19 cellular contexts compared by ENCODE assay signal in the genomic region with DNA sequence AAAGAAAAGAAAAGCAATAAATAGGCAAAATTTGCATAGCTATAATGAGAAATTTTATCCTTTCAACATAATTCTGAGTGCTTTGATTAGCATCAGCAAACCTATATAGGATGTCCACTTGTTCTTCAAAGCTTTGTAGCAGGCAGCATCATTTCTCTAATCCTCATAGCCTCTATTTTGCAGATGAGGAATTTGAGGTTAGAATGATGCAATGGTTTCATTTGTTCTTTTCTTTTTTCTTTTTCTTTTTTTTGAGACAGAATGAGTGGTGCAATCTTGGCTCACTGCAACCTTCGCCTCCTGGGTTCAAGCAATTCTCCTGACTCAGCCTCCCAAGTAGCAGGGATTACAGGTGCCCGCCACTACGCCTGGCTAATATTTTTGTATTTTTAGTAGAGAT.
A peak's percentile ranks its signal among the peaks of the same experiment; 100 is the strongest.
DNase-seq lines count a peak whose midpoint lies in the region; ATAC-seq and TF ChIP-seq lines count a peak whose summit lies in the region.
"Had no signal": no experiment of that assay in that cellular context is flagged by ENCODE, and none has a peak within 500 bp of the region (broad histone marks: within the 10 kb centered on the region; RNA-seq: fewer than 3 reads in every experiment).

No MANE protein-coding gene starts in this region.

- H4K91ac ChIP-seq in IMR-90 (ENCODE audit: insufficient read depth, low read depth, low read length), result no peak overlapping the region

- no peak overlapping the region for H2BK120ac ChIP-seq in IMR-90 (ENCODE audit: low read depth, low read length)

- intact Hi-C loops in IMR-90 (cut with micrococcal nuclease), result no loop called here
- intact Hi-C loops in activated CD4-positive, alpha-beta T cell treated with anti-CD3 and anti-CD28 coated beads for 36 hours (cut with DNase I, micrococcal nuclease), result no loop called here

- in situ Hi-C loops in GM23248 (cut with MboI), result no loop called here
- in situ Hi-C loops in IMR-90 (cut with MboI; ENCODE audit: low sequenced_read_pairs), result no loop called here

- H3K36me3 Mint-ChIP-seq in nephron progenitor cell (ENCODE audit: low read depth), result no peaks in the 10 kb centered on the region
- H3K36me3 Mint-ChIP-seq in activated CD4-positive, alpha-beta T cell treated with anti-CD3 and anti-CD28 coated beads for 36 hours (ENCODE audit: low read depth), result no peaks in the 10 kb centered on the region

- no peak overlapping the region for H3K4ac ChIP-seq in IMR-90 (ENCODE audit: low read depth, low read length)

- no peaks in the 10 kb centered on the region for H3F3A ChIP-seq in GM23248 (ENCODE audit: insufficient read depth)

- no peak overlapping the region for H3K4me3 ChIP-seq in GM23248
- H3K4me3 ChIP-seq in IMR-90 (ENCODE audit: insufficient read depth, low read depth, low read length), result no peak overlapping the region
- H3K4me3 ChIP-seq: HAP-1, K562, SJSA1 had no signal

- WGBS in GM23248 (ENCODE audit: low coverage in 1 of 2, low lambda C conversion rate in 2 of 2, missing lambda C conversion rate in 2 of 2), 2 experiments, result 40 to 47% methylated on average over 3 of the region's 3 CpGs
- no CpG with 5 or more reads among the region's 3 CpGs for WGBS in IMR-90 (ENCODE audit: extremely low coverage in 2 of 2, insufficient read length in 1 of 2), 2 experiments

- peak overlapping the region; percentile 81 for H3K27ac Mint-ChIP-seq in nephron progenitor cell
- no peak overlapping the region for H3K27ac Mint-ChIP-seq in activated CD4-positive, alpha-beta T cell treated with anti-CD3 and anti-CD28 coated beads for 36 hours

- H2BK5ac ChIP-seq in IMR-90 (ENCODE audit: low read depth, low read length, poor library complexity, severe bottlenecking), result no peak overlapping the region

- ATAC-seq in IMR-90 (ENCODE audit: low read depth) (no peak), GM21737 (IDR thresholded peaks at IDR 0.05; ENCODE audit: unreplicated experiment) (no peak)
- no peak for ATAC-seq in activated CD4-positive, alpha-beta T cell treated with anti-CD3 and anti-CD28 coated beads for 36 hours
- ATAC-seq: K562, Right ventricle myocardium inferior had no signal

- TF ChIP-seq POLR2A in IMR-90 (IDR thresholded peaks at IDR 0.05; ENCODE audit: low read depth, low read length), result no peak

- no peak overlapping the region for H2BK15ac ChIP-seq in IMR-90 (ENCODE audit: low read depth, low read length)

- CTCF ChIA-PET in IMR-90 (lab: Yijun Ruan, JAX), result interaction anchor here (0.7 kb wide), 1 partner anchor 941 kb away, joined by 4 read pairs; no protein-coding TSS in a partner anchor
- CTCF ChIA-PET in activated CD4-positive, alpha-beta T cell treated with anti-CD3 and anti-CD28 coated beads for 36 hours (lab: Charles Lee), result interaction anchor here (1.6 kb wide), 1 partner anchor 30 kb away, joined by 4 read pairs; no protein-coding TSS in a partner anchor

- H2AFZ ChIP-seq in GM23248 (no peak overlapping the region), IMR-90 (replicated peaks; ENCODE audit: low read length, poor library complexity) (no peak overlapping the region)

- TF ChIP-seq CTCF in IMR-90 (conservative IDR thresholded peaks at IDR 0.05; ENCODE audit: low read depth, low read length) (no peak), nephron progenitor cell (IDR thresholded peaks at IDR 0.05) (no peak)

- no peak overlapping the region for H3K14ac ChIP-seq in IMR-90 (replicated peaks; ENCODE audit: low read depth, low read length)

- H3K79me1 ChIP-seq in IMR-90 (ENCODE audit: low read depth in 1 of 2, low read length in 2 of 2), result no peaks in the 10 kb centered on the region

- peaks cover 59% of the 10 kb centered on the region for H3K4me1 Mint-ChIP-seq in nephron progenitor cell
- H3K4me1 Mint-ChIP-seq in activated CD4-positive, alpha-beta T cell treated with anti-CD3 and anti-CD28 coated beads for 36 hours, result no peaks in the 10 kb centered on the region

- POLR2A ChIA-PET in IMR-90 (lab: Charles Lee; ENCODE audit: unreplicated experiment), result no interaction called here
- POLR2A ChIA-PET in activated CD4-positive, alpha-beta T cell treated with anti-CD3 and anti-CD28 coated beads for 36 hours (lab: Charles Lee), result no interaction called here

- H3K79me2 ChIP-seq in GM23248 (ENCODE audit: insufficient read depth), result no peaks in the 10 kb centered on the region

- H3K56ac ChIP-seq in IMR-90 (ENCODE audit: extremely low read depth, insufficient read depth, low read length), result no peak overlapping the region

- H4K20me1 ChIP-seq in GM23248 (ENCODE audit: insufficient read depth), result no peaks in the 10 kb centered on the region
- no peaks in the 10 kb centered on the region for H4K20me1 ChIP-seq in IMR-90 (ENCODE audit: insufficient read depth, low read length)

- no TSS peak for BruUV-seq in IMR-90 (replicated peaks; lab: Mats Ljungman, UMichigan)

- peak; percentile 8 for DNase-seq in GM23248
- peak; percentile 20 for DNase-seq in IMR-90
- DNase-seq in amniotic epithelial cell (ENCODE audit: low read depth), result peak; percentile 7
- no peak for DNase-seq in nephron progenitor cell
- no peak for DNase-seq in activated CD4-positive, alpha-beta T cell treated with anti-CD3 and anti-CD28 coated beads for 36 hours
- no peak for DNase-seq in kidney glomerular epithelial cell (lab: John Stamatoyannopoulos, UW)
- DNase-seq in LoVo (ENCODE audit: low spot score), result no peak
- DNase-seq: EL, MM.1S, NCI-H1694, NCI-H2081, NCI-H2171, NCI-H524 had no signal

- H3K27me3 Mint-ChIP-seq in nephron progenitor cell (ENCODE audit: low read depth, poor library complexity), result no peaks in the 10 kb centered on the region
- H3K27me3 Mint-ChIP-seq in activated CD4-positive, alpha-beta T cell treated with anti-CD3 and anti-CD28 coated beads for 36 hours, result no peaks in the 10 kb centered on the region

- no peak overlapping the region for H2AK5ac ChIP-seq in IMR-90 (ENCODE audit: low read depth, low read length)

- no peak overlapping the region for H2BK20ac ChIP-seq in IMR-90 (ENCODE audit: low read depth, low read length)

- no peaks in the 10 kb centered on the region for H3K9me3 Mint-ChIP-seq in nephron progenitor cell
- no peaks in the 10 kb centered on the region for H3K9me3 Mint-ChIP-seq in activated CD4-positive, alpha-beta T cell treated with anti-CD3 and anti-CD28 coated beads for 36 hours (ENCODE audit: low read depth)

- dilution Hi-C loops in IMR-90 (cut with HindIII; ENCODE audit: low sequenced_read_pairs, unreplicated experiment), result no loop called here

- H3K4me3 Mint-ChIP-seq in nephron progenitor cell, result peak overlapping the region; percentile 0
- no peak overlapping the region for H3K4me3 Mint-ChIP-seq in activated CD4-positive, alpha-beta T cell treated with anti-CD3 and anti-CD28 coated beads for 36 hours

- H3K23ac ChIP-seq in IMR-90 (ENCODE audit: low read depth, low read length), result no peak overlapping the region

- H3K9me3 ChIP-seq in GM23248 (ENCODE audit: low read depth) (no peaks in the 10 kb centered on the region), IMR-90 (ENCODE audit: control insufficient read depth, insufficient read depth, low read length) (no peaks in the 10 kb centered on the region)
- H3K9me3 ChIP-seq: BE2C, HAP-1, SJSA1 had no signal

- H2AK9ac ChIP-seq in IMR-90 (replicated peaks; ENCODE audit: low read depth, low read length, poor library complexity), result no peak overlapping the region

- H3K27ac ChIP-seq in GM23248 (no peak overlapping the region), IMR-90 (ENCODE audit: insufficient read depth, low read length) (no peak overlapping the region)
- H3K27ac ChIP-seq: SJSA1 had no signal

- no peak for TF ChIP-seq RAD21 in IMR-90 (IDR thresholded peaks at IDR 0.05; ENCODE audit: low read length)

- H3K36me3 ChIP-seq in GM23248 (ENCODE audit: low read depth), result no peaks in the 10 kb centered on the region
- H3K36me3 ChIP-seq in IMR-90 (ENCODE audit: control insufficient read depth, insufficient read depth, low read length), result no peaks in the 10 kb centered on the region
- H3K36me3 ChIP-seq: BE2C, HAP-1, SJSA1 had no signal

- H3K9ac ChIP-seq in GM23248 (no peak overlapping the region), IMR-90 (ENCODE audit: low read depth, low read length) (no peak overlapping the region)

- H3K4me1 ChIP-seq in GM23248 (ENCODE audit: insufficient read depth), result no peaks in the 10 kb centered on the region
- peaks cover 4% of the 10 kb centered on the region; the same call in 1 of the 2 replicates for H3K4me1 ChIP-seq in IMR-90 (ENCODE audit: control insufficient read depth, insufficient read depth, low read length)
- H3K4me1 ChIP-seq: SJSA1 had no signal

- H3K27me3 ChIP-seq in GM23248 (replicated peaks; ENCODE audit: insufficient read depth), result peaks cover 4% of the 10 kb centered on the region; the same call in 1 of the 2 replicates
- no peaks in the 10 kb centered on the region for H3K27me3 ChIP-seq in IMR-90 (ENCODE audit: control insufficient read depth, insufficient read depth, low read length)
- H3K27me3 ChIP-seq: BE2C, SJSA1 had no signal

- H3K4me2 ChIP-seq in GM23248 (ENCODE audit: unreplicated experiment) (no peak overlapping the region), IMR-90 (ENCODE audit: low read depth, low read length) (no peak overlapping the region)

- H3K9me1 ChIP-seq in IMR-90 (ENCODE audit: insufficient read depth, low read length), result no peaks in the 10 kb centered on the region; the same call in 1 of the 2 replicates

- H3K9me2 ChIP-seq in GM23248 (ENCODE audit: insufficient read depth), result no peaks in the 10 kb centered on the region

- H4K5ac ChIP-seq in IMR-90 (ENCODE audit: low read depth, low read length), result no peak overlapping the region

- no peak overlapping the region for H3K18ac ChIP-seq in IMR-90 (ENCODE audit: low read depth, low read length)

- no peak overlapping the region for H4K8ac ChIP-seq in IMR-90 (ENCODE audit: low read depth in 2 of 2, low read length in 2 of 2)

TF ChIP-seq in IMR-90, 13 proteins besides CTCF, POLR2A, EP300 and RAD21:
- TF ChIP-seq SMC3 (IDR thresholded peaks at IDR 0.05; ENCODE audit: low read depth, low read length) (no peak), NFE2L2 (IDR thresholded peaks at IDR 0.05; ENCODE audit: low read depth, low read length) (no peak), RFX5 (IDR thresholded peaks at IDR 0.05; ENCODE audit: low read depth, low read length) (no peak), CEBPB (IDR thresholded peaks at IDR 0.05; ENCODE audit: low read depth, low read length) (peak; percentile 58)

Comparison
In these comparisons a context has a peak if more than half of its experiments do, and no peak if none do; other contexts are left out.
1. DNase-seq: peak in GM23248 (single experiment), IMR-90 (single experiment) and amniotic epithelial cell (single experiment); none in nephron progenitor cell (single experiment), activated CD4-positive, alpha-beta T cell treated with anti-CD3 and anti-CD28 coated beads for 36 hours (single experiment), kidney glomerular epithelial cell (single experiment) and LoVo (single experiment).